ENCODE assay signal across 14 cellular contexts in the genomic region with DNA sequence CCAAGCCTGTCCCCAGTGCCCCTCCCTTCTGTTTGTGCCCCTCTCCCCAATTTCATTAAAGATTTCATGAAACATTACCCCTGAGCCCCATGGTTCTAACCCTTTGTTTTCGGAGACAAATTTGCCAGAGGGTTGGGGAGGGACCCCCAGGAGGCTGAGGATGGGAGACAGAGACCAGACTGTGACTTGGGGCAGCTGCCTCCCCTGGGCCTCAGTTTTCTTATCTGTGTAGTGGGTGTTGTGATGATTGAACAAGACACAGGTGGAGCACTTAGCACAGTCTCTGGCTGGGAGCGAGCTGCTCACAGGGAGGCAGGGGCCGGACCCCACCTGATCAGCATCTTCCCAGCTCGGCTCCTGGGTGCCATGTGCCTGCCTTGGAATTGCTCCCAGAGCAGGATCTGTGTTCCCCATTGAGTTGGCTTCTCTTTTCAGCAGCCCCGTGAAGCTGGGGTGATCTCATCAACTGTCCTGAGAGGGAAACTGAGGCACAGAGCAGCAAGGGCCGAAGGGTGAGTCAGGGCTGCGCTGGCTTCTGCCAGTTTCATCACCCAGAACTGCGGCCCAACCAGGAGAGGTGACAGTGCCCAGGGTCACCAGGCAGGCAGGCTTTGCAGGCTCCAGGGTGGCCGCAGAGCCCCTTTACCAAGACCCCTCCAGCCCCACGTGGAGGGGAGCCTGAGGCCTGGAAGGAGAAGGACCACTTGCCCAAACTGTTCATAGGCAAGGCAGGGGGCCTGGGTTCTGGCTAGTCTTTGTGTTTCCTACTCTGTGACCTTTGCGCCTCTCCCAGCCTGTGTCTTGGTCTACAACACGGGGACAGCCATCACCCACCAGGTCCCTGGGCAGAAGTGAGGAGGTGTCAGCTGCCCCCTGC. TPM values are rescaled to one million over a fixed set of nuclear protein-coding genes. Genes with fewer than 3 reads are reported as not detected.
A peak's percentile ranks its signal among the peaks of the same experiment; 100 is the strongest.
DNase-seq lines count a peak whose midpoint lies in the region; ATAC-seq, FAIRE-seq and TF ChIP-seq lines count a peak whose summit lies in the region.
"Had no signal": no experiment of that assay in that cellular context is flagged by ENCODE, and none has a peak within 500 bp of the region (broad histone marks: within the 10 kb centered on the region; RNA-seq: fewer than 3 reads in every experiment).

No MANE protein-coding gene starts in this region.

- H3K4me3 Mint-ChIP-seq in CD14-positive monocyte = no peak overlapping the region
- H3K4me3 Mint-ChIP-seq in CD8-positive, alpha-beta memory T cell = no peak overlapping the region
- H3K4me3 Mint-ChIP-seq in naive thymus-derived CD4-positive, alpha-beta T cell = peak overlapping the region in 1 of 10 donors; percentile 19

- no peak for TF ChIP-seq RAD21 in GM12878 (IDR thresholded peaks at IDR 0.05; ENCODE audit: insufficient read depth, low read depth, low read length)

- DNase-seq in CD14-positive monocyte (ENCODE audit: low spot score) (no peak), GM12878 (ENCODE audit: low read depth, low spot score) (no peak), MM.1S (no peak), SIG-M5 (lab: John Stamatoyannopoulos, UW) (no peak), glomerular visceral epithelial cell (ENCODE audit: extremely low spot score) (no peak)
- no peak for DNase-seq in CD8-positive, alpha-beta memory T cell
- DNase-seq in naive thymus-derived CD4-positive, alpha-beta T cell = no peak
- DNase-seq: KG1; NCI-H1092 treated with DMSO at 0.1 percent for 48 hours; NCI-H1694; NCI-H2107; NK-92 treated with Interleukin-12 subunit alpha and Interleukin-12 subunit beta, amount 100 ng/mL, for 24 hours had no signal

- no peak for FAIRE-seq in GM12878 (lab: Jason Lieb, UNC)

- ATAC-seq in GM12878 = no peak
- ATAC-seq in naive thymus-derived CD4-positive, alpha-beta T cell = no peak

- H3K27me3 Mint-ChIP-seq in CD14-positive monocyte (ENCODE audit: low read depth in 3 of 3) = peaks cover 0 to 3% (median 0%) of the 10 kb centered on the region in 3 donors
- H3K27me3 Mint-ChIP-seq in CD8-positive, alpha-beta memory T cell = no peaks in the 10 kb centered on the region
- no peaks in the 10 kb centered on the region for H3K27me3 Mint-ChIP-seq in naive thymus-derived CD4-positive, alpha-beta T cell

- H3K79me2 ChIP-seq in GM12878 (ENCODE audit: control insufficient read depth, insufficient read depth, low read length) = peaks cover 8% of the 10 kb centered on the region
- peaks cover 19% of the 10 kb centered on the region for H3K79me2 ChIP-seq in MM.1S (ENCODE audit: low read length)

- 89% methylated on average over 12 of the region's 12 CpGs for WGBS in GM12878 (ENCODE audit: insufficient coverage, insufficient replicate concordance, low lambda C conversion rate, missing lambda C conversion rate)

- POLR2A ChIA-PET in CD8-positive, alpha-beta memory T cell (lab: Charles Lee) = interaction anchor here (0.8 kb wide), 1 partner anchor 16 kb away, joined by 4 read pairs; no protein-coding TSS in a partner anchor
- POLR2A ChIA-PET in GM12878 (lab: Charles Lee) = no interaction called here
- POLR2A ChIA-PET in naive thymus-derived CD4-positive, alpha-beta T cell (lab: Charles Lee) = interaction anchor here (14.1 kb wide), 1 partner anchor 15 kb away, joined by 187 read pairs; a partner anchor contains a TSS

- no peak overlapping the region for H2AFZ ChIP-seq in GM12878 (ENCODE audit: control insufficient read depth, low read depth, low read length)
- no peak overlapping the region for H2AFZ ChIP-seq in MM.1S (ENCODE audit: low read length)
- H2AFZ ChIP-seq: GM23248 had no signal

- no peak; the same call in 1 of the 2 replicates for TF ChIP-seq POLR2A in GM12878 (IDR thresholded peaks at IDR 0.05; ENCODE audit: low read depth, low read length)

- no peaks in the 10 kb centered on the region for H3K9me3 ChIP-seq in CD8-positive, alpha-beta memory T cell (ENCODE audit: low read length)
- H3K9me3 ChIP-seq in GM12878 (replicated peaks; ENCODE audit: control insufficient read depth, insufficient read depth, low read length) (no peaks in the 10 kb centered on the region), MM.1S (replicated peaks; ENCODE audit: insufficient read depth, low read length) (no peaks in the 10 kb centered on the region)
- no peaks in the 10 kb centered on the region for H3K9me3 ChIP-seq in naive thymus-derived CD4-positive, alpha-beta T cell (ENCODE audit: control insufficient read depth in 2 of 3, low read length in 3 of 3)
- H3K9me3 ChIP-seq: BLaER1 had no signal

- H4K20me1 ChIP-seq in GM12878 (ENCODE audit: control insufficient read depth, insufficient read depth) (no peaks in the 10 kb centered on the region; the same call in none of the 2 replicates), MM.1S (ENCODE audit: insufficient read depth, low read length) (no peaks in the 10 kb centered on the region)

- intact Hi-C loops in CD14-positive monocyte (cut with micrococcal nuclease) = no loop called here
- intact Hi-C loops in GM12878 (cut with micrococcal nuclease; ENCODE audit: unreplicated experiment) = no loop called here
- intact Hi-C loops in naive thymus-derived CD4-positive, alpha-beta T cell (cut with micrococcal nuclease) = no loop called here

- no peaks in the 10 kb centered on the region for H3K9me2 ChIP-seq in MM.1S (replicated peaks; ENCODE audit: insufficient read depth, low read length)

- RAD21 ChIA-PET in GM12878 (lab: Charles Lee; ENCODE audit: unreplicated experiment) = no interaction called here

- no peak for TF ChIP-seq EP300 in GM12878 (IDR thresholded peaks at IDR 0.05; ENCODE audit: borderline replicate concordance in 1 of 2, control insufficient read depth in 1 of 2, low read depth in 2 of 2, low read length in 2 of 2)

- H3K36me3 ChIP-seq in CD8-positive, alpha-beta memory T cell (ENCODE audit: insufficient read depth, low read length) = peaks cover 57% of the 10 kb centered on the region
- H3K36me3 ChIP-seq in GM12878 (ENCODE audit: control insufficient read depth in 2 of 2, insufficient read depth in 2 of 2, low read length in 1 of 2) (peaks cover 12 to 45% of the 10 kb centered on the region in 2 experiments), MM.1S (replicated peaks; ENCODE audit: insufficient read depth, low read length) (no peaks in the 10 kb centered on the region; the same call in 1 of the 2 replicates)
- H3K36me3 ChIP-seq in naive thymus-derived CD4-positive, alpha-beta T cell (ENCODE audit: control insufficient read depth in 2 of 3, insufficient read depth in 3 of 3, low read length in 3 of 3) = peaks cover 0 to 94% (median 36%) of the 10 kb centered on the region in 3 experiments

- H3K9me3 Mint-ChIP-seq in CD14-positive monocyte = peaks cover 0 to 4% (median 0%) of the 10 kb centered on the region in 7 donors
- H3K9me3 Mint-ChIP-seq in CD8-positive, alpha-beta memory T cell = no peaks in the 10 kb centered on the region
- H3K9me3 Mint-ChIP-seq in naive thymus-derived CD4-positive, alpha-beta T cell = no peaks in the 10 kb centered on the region

- CTCF ChIA-PET in CD8-positive, alpha-beta memory T cell (lab: Charles Lee) = interaction anchor here (1.6 kb wide), 1 partner anchor 14 kb away, joined by 5 read pairs; no protein-coding TSS in a partner anchor
- CTCF ChIA-PET in GM12878 (lab: Yijun Ruan, JAX) = interaction anchor here (0.9 kb wide), 1 partner anchor 15 kb away, joined by 3 read pairs; no protein-coding TSS in a partner anchor
- CTCF ChIA-PET in naive thymus-derived CD4-positive, alpha-beta T cell (lab: Charles Lee) = no interaction called here

- no peaks in the 10 kb centered on the region for H3K27me3 ChIP-seq in CD8-positive, alpha-beta memory T cell (ENCODE audit: insufficient read depth, low read length, poor library complexity, severe bottlenecking)
- H3K27me3 ChIP-seq in GM12878 (replicated peaks in 1 of 2; ENCODE audit: control insufficient read depth in 2 of 2, insufficient read depth in 2 of 2, low read length in 1 of 2) (no peaks in the 10 kb centered on the region), MM.1S (replicated peaks; ENCODE audit: insufficient read depth, low read length) (no peaks in the 10 kb centered on the region)
- H3K27me3 ChIP-seq in naive thymus-derived CD4-positive, alpha-beta T cell (ENCODE audit: control insufficient read depth in 2 of 2, insufficient read depth in 2 of 2, low read length in 2 of 2) = no peaks in the 10 kb centered on the region
- H3K27me3 ChIP-seq: BLaER1 had no signal

- H3F3A ChIP-seq in MM.1S (ENCODE audit: insufficient read depth, low read length) = peaks cover 11% of the 10 kb centered on the region

- H3K4me1 Mint-ChIP-seq in CD14-positive monocyte = peaks cover 5% of the 10 kb centered on the region
- peaks cover 15 to 34% (median 17%) of the 10 kb centered on the region in 3 donors for H3K4me1 Mint-ChIP-seq in CD8-positive, alpha-beta memory T cell
- H3K4me1 Mint-ChIP-seq in naive thymus-derived CD4-positive, alpha-beta T cell = peaks cover 0 to 32% (median 14%) of the 10 kb centered on the region in 7 donors

- no peak overlapping the region for H3K9ac ChIP-seq in GM12878 (ENCODE audit: control insufficient read depth, insufficient read depth, low read length)
- H3K9ac ChIP-seq in MM.1S (ENCODE audit: low read length) = no peak overlapping the region
- H3K9ac ChIP-seq: BLaER1, GM23248 had no signal

- no peak overlapping the region for H3K27ac ChIP-seq in CD8-positive, alpha-beta memory T cell (ENCODE audit: low read depth, low read length)
- no peak overlapping the region for H3K27ac ChIP-seq in GM12878 (ENCODE audit: control insufficient read depth, insufficient read depth)
- peak overlapping the region; percentile 53 for H3K27ac ChIP-seq in naive thymus-derived CD4-positive, alpha-beta T cell (ENCODE audit: low read depth, low read length)
- H3K27ac ChIP-seq in MM.1S (ENCODE audit: low read length) = no peak overlapping the region
- H3K27ac ChIP-seq: BLaER1, GM23248 had no signal

- SMC1A ChIA-PET in GM12878 (lab: Charles Lee; ENCODE audit: uncharacterized antibody, unreplicated experiment) = interaction anchor here (1.6 kb wide), 1 partner anchor 14 kb away, joined by 3 read pairs; no protein-coding TSS in a partner anchor

- H3K4me2 ChIP-seq in GM12878 (ENCODE audit: control insufficient read depth, insufficient read depth) = no peak overlapping the region
- no peak overlapping the region for H3K4me2 ChIP-seq in MM.1S (ENCODE audit: low read depth, low read length)
- H3K4me2 ChIP-seq: BLaER1 had no signal

- peaks cover 70 to 92% of the 10 kb centered on the region in 2 donors for H3K36me3 Mint-ChIP-seq in CD14-positive monocyte
- peaks cover 0 to 89% (median 5%) of the 10 kb centered on the region in 3 donors for H3K36me3 Mint-ChIP-seq in CD8-positive, alpha-beta memory T cell
- H3K36me3 Mint-ChIP-seq in naive thymus-derived CD4-positive, alpha-beta T cell = peaks cover 0 to 19% (median 13%) of the 10 kb centered on the region in 5 donors

- BruUV-seq in GM12878 (replicated peaks; lab: Mats Ljungman, UMichigan) = no TSS peak

- H3K4me3 ChIP-seq in CD8-positive, alpha-beta memory T cell (ENCODE audit: low read length) = no peak overlapping the region
- H3K4me3 ChIP-seq in GM12878 (no peak overlapping the region), MM.1S (ENCODE audit: low read length) (no peak overlapping the region)
- no peak overlapping the region for H3K4me3 ChIP-seq in naive thymus-derived CD4-positive, alpha-beta T cell (ENCODE audit: low read length)
- H3K4me3 ChIP-seq: BLaER1, GM23248 had no signal

- H3K27ac Mint-ChIP-seq in CD14-positive monocyte = peak overlapping the region in 4 of 7 donors; percentile 5 to 52 (median 19)
- peak overlapping the region in 5 of 8 donors; percentile 32 to 62 (median 38) for H3K27ac Mint-ChIP-seq in CD8-positive, alpha-beta memory T cell
- peak overlapping the region in 5 of 9 donors; percentile 19 to 82 (median 47) for H3K27ac Mint-ChIP-seq in naive thymus-derived CD4-positive, alpha-beta T cell

- H3K4me1 ChIP-seq in CD8-positive, alpha-beta memory T cell (ENCODE audit: insufficient read depth, low read length) = peaks cover 20% of the 10 kb centered on the region
- peaks cover 11% of the 10 kb centered on the region for H3K4me1 ChIP-seq in GM12878 (ENCODE audit: control insufficient read depth, insufficient read depth, low read length)
- H3K4me1 ChIP-seq in naive thymus-derived CD4-positive, alpha-beta T cell (ENCODE audit: control insufficient read depth in 2 of 2, insufficient read depth in 2 of 2, low read length in 2 of 2) = peaks cover 15% of the 10 kb centered on the region in 2 donors
- peaks cover 9% of the 10 kb centered on the region for H3K4me1 ChIP-seq in MM.1S (ENCODE audit: low read length)

- TF ChIP-seq CTCF in CD14-positive monocyte (IDR thresholded peaks at IDR 0.05) (no peak), GM12878 (IDR thresholded peaks at IDR 0.05 in 2 of 3, conservative IDR thresholded peaks at IDR 0.05 in 1 of 3; ENCODE audit: control insufficient read depth in 2 of 3, extremely low read depth in 1 of 3, insufficient read depth in 1 of 3, low read depth in 3 of 3, low read length in 3 of 3) (no peak), MM.1S (IDR thresholded peaks at IDR 0.05; ENCODE audit: low read length) (no peak)

- in situ Hi-C loops in GM12878 (cut with MboI) = no loop called here

RNA-seq across cellular contexts. Expression of a gene that starts 6.9 kb away (rescaled TPM):
- polyA plus RNA-seq in CD14-positive monocyte = 10 to 100 TPM; 29.8 to 41.1 TPM
- total RNA-seq in CD8-positive, alpha-beta memory T cell = 100 to 1,000 TPM; 118 to 127 TPM
- 81.7 TPM for polyA plus RNA-seq in CD8-positive, alpha-beta memory T cell
- 31.4 and 47.6 TPM in 2 replicates for total RNA-seq in GM12878 (2013; cell fraction: nucleolus; rRNA removed)
- total RNA-seq in GM12878 (2014; rRNA removed) = 82.7 and 87.4 TPM in 2 replicates
- total RNA-seq in GM12878 (2014; rRNA removed; fragmentation: Illumina TruSeq; extraction: Trizol) = 39.2 and 41.7 TPM in 2 replicates
- total RNA-seq in GM12878 (2021) = 93.8 and 110 TPM in 2 replicates
- 48.7 TPM for polyA plus RNA-seq in GM12878 (2011; ENCODE audit: low read depth)
- polyA plus RNA-seq in GM12878 (2011; rRNA removed) = 39.9 and 68.7 TPM in 2 replicates
- 114 and 137 TPM in 2 replicates for polyA plus RNA-seq in GM12878 (2011; cell fraction: cytosol; rRNA removed)
- 145 and 206 TPM in 2 replicates for polyA plus RNA-seq in GM12878 (2011; cell fraction: nucleus; rRNA removed)
- 105 and 125 TPM in 2 replicates for polyA plus RNA-seq in GM12878 (2012)
- polyA plus RNA-seq in GM12878 (2014; fragmentation: Illumina TruSeq; extraction: Trizol) = 25.2 and 83.2 TPM in 2 replicates
- 10 to 100 TPM in 1 of 2 experiments, 1 to 10 TPM in 1; 5.5 to 17.2 TPM for polyA plus RNA-seq in GM12878 (2014; fragmentation: Nextera tagmentation; extraction: Ambion mirVana)
- 109 and 140 TPM in 2 replicates for polyA plus RNA-seq in GM12878 (2014; rRNA removed)
- 10 to 100 TPM; 51.1 to 58.1 TPM for polyA plus RNA-seq in GM12878 (2016; fragmentation: Nextera tagmentation; extraction: Ambion mirVana)
- polyA minus RNA-seq in GM12878 (2011; rRNA and poly(A)+ RNA removed) = 26.8 and 55.4 TPM in 2 replicates
- polyA minus RNA-seq in GM12878 (2011; cell fraction: cytosol; rRNA and poly(A)+ RNA removed) = 22.6 and 37.9 TPM in 2 replicates
- polyA minus RNA-seq in GM12878 (2011; cell fraction: nucleus; rRNA and poly(A)+ RNA removed) = 18.3 and 35.4 TPM in 2 replicates
- total RNA-seq in naive thymus-derived CD4-positive, alpha-beta T cell = 100 to 1,000 TPM; 176 to 346 (median 212) TPM
- 10 to 100 TPM; 55.5 to 80.7 TPM for polyA plus RNA-seq in naive thymus-derived CD4-positive, alpha-beta T cell

RNA-seq across cellular contexts. Expression of a gene that starts 6.9 kb away (rescaled TPM):
- polyA plus RNA-seq in CD14-positive monocyte (10 to 100 TPM in 1 of 2 donors, 1 to 10 TPM in 1; 5.7 to 10.3 TPM), GM12878 (2011; rRNA removed) (19.4 and 34.0 TPM in 2 replicates), GM12878 (2014; fragmentation: Illumina TruSeq; extraction: Trizol) (26.2 and 28.9 TPM in 2 replicates), GM12878 (2014; fragmentation: Nextera tagmentation; extraction: Ambion mirVana) (1 to 10 TPM; 1.8 to 7.9 TPM), GM12878 (2014; rRNA removed) (143 and 146 TPM in 2 replicates), GM12878 (2016; fragmentation: Nextera tagmentation; extraction: Ambion mirVana) (100 to 1,000 TPM in 1 of 2 experiments, 10 to 100 TPM in 1; 90.3 to 102 TPM)
- 10 to 100 TPM; 68.2 to 70.9 TPM for total RNA-seq in CD8-positive, alpha-beta memory T cell
- polyA plus RNA-seq in CD8-positive, alpha-beta memory T cell = 18.9 TPM
- 7.0 and 8.2 TPM in 2 replicates for total RNA-seq in GM12878 (2013; cell fraction: nucleolus; rRNA removed)
- total RNA-seq in GM12878 (2014; rRNA removed) (48.7 and 66.9 TPM in 2 replicates), GM12878 (2014; rRNA removed; fragmentation: Illumina TruSeq; extraction: Trizol) (9.6 and 10.2 TPM in 2 replicates), GM12878 (2021) (81.9 and 83.5 TPM in 2 replicates)
- 45.1 TPM for polyA plus RNA-seq in GM12878 (2011; ENCODE audit: low read depth)
- 63.0 and 82.8 TPM in 2 replicates for polyA plus RNA-seq in GM12878 (2011; cell fraction: cytosol; rRNA removed)
- 60.4 and 63.6 TPM in 2 replicates for polyA plus RNA-seq in GM12878 (2011; cell fraction: nucleus; rRNA removed)
- polyA plus RNA-seq in GM12878 (2012) = 42.9 and 43.2 TPM in 2 replicates
- polyA minus RNA-seq in GM12878 (2011; rRNA and poly(A)+ RNA removed) = 5.0 and 16.5 TPM in 2 replicates
- 13.9 and 16.9 TPM in 2 replicates for polyA minus RNA-seq in GM12878 (2011; cell fraction: cytosol; rRNA and poly(A)+ RNA removed)
- 7.6 and 8.8 TPM in 2 replicates for polyA minus RNA-seq in GM12878 (2011; cell fraction: nucleus; rRNA and poly(A)+ RNA removed)
- 10 to 100 TPM; 11.3 to 57.2 (median 22.6) TPM for total RNA-seq in naive thymus-derived CD4-positive, alpha-beta T cell
- 10 to 100 TPM; 11.4 to 14.8 TPM for polyA plus RNA-seq in naive thymus-derived CD4-positive, alpha-beta T cell

RNA-seq across cellular contexts. Expression of a gene that starts 16.8 kb away (rescaled TPM):
- polyA plus RNA-seq in CD14-positive monocyte = under 1 TPM; 0.39 to 0.68 TPM
- 10 to 100 TPM; 79.2 to 79.7 TPM for total RNA-seq in CD8-positive, alpha-beta memory T cell
- polyA plus RNA-seq in CD8-positive, alpha-beta memory T cell = 3.2 TPM
- total RNA-seq in GM12878 (2013; cell fraction: nucleolus; rRNA removed) = 17.2 and 18.6 TPM in 2 replicates
- 5.7 and 6.4 TPM in 2 replicates for total RNA-seq in GM12878 (2014; rRNA removed)
- total RNA-seq in GM12878 (2014; rRNA removed; fragmentation: Illumina TruSeq; extraction: Trizol) = 2.5 and 3.5 TPM in 2 replicates
- 66.9 and 77.0 TPM in 2 replicates for total RNA-seq in GM12878 (2021)
- 8.9 TPM for polyA plus RNA-seq in GM12878 (2011; ENCODE audit: low read depth)
- 1.3 and 2.1 TPM in 2 replicates for polyA plus RNA-seq in GM12878 (2011; rRNA removed)
- 5.1 and 5.9 TPM in 2 replicates for polyA plus RNA-seq in GM12878 (2011; cell fraction: cytosol; rRNA removed)
- 21.9 and 33.3 TPM in 2 replicates for polyA plus RNA-seq in GM12878 (2011; cell fraction: nucleus; rRNA removed)
- polyA plus RNA-seq in GM12878 (2012) = 24.6 and 26.6 TPM in 2 replicates
- polyA plus RNA-seq in GM12878 (2014; fragmentation: Illumina TruSeq; extraction: Trizol) = 0.40 and 4.2 TPM in 2 replicates
- under 1 TPM; 0.18 to 0.24 TPM for polyA plus RNA-seq in GM12878 (2014; fragmentation: Nextera tagmentation; extraction: Ambion mirVana)
- 12.2 and 18.5 TPM in 2 replicates for polyA plus RNA-seq in GM12878 (2014; rRNA removed)
- polyA plus RNA-seq in GM12878 (2016; fragmentation: Nextera tagmentation; extraction: Ambion mirVana) = 1 to 10 TPM; 7.1 to 9.3 TPM
- 1.0 and 4.3 TPM in 2 replicates for polyA minus RNA-seq in GM12878 (2011; rRNA and poly(A)+ RNA removed)
- polyA minus RNA-seq in GM12878 (2011; cell fraction: cytosol; rRNA and poly(A)+ RNA removed) = 4.6 and 5.6 TPM in 2 replicates
- polyA minus RNA-seq in GM12878 (2011; cell fraction: nucleus; rRNA and poly(A)+ RNA removed) = 2.2 and 3.4 TPM in 2 replicates
- 10 to 100 TPM; 35.0 to 74.9 (median 48.8) TPM for total RNA-seq in naive thymus-derived CD4-positive, alpha-beta T cell
- polyA plus RNA-seq in naive thymus-derived CD4-positive, alpha-beta T cell = 1 to 10 TPM; 1.4 to 3.7 TPM

RNA-seq across cellular contexts. Expression of a gene that starts 18.3 kb away (rescaled TPM):
- polyA plus RNA-seq in CD14-positive monocyte (10 to 100 TPM; 60.1 to 74.3 TPM), GM12878 (2011; rRNA removed) (357 and 667 TPM in 2 replicates), GM12878 (2014; fragmentation: Illumina TruSeq; extraction: Trizol) (179 and 527 TPM in 2 replicates), GM12878 (2014; fragmentation: Nextera tagmentation; extraction: Ambion mirVana) (10 to 100 TPM; 19.9 to 50.5 TPM), GM12878 (2014; rRNA removed) (643 and 678 TPM in 2 replicates), GM12878 (2016; fragmentation: Nextera tagmentation; extraction: Ambion mirVana) (100 to 1,000 TPM; 441 to 447 TPM)
- 100 to 1,000 TPM; 529 to 537 TPM for total RNA-seq in CD8-positive, alpha-beta memory T cell
- 135 TPM for polyA plus RNA-seq in CD8-positive, alpha-beta memory T cell
- total RNA-seq in GM12878 (2013; cell fraction: nucleolus; rRNA removed) = 251 and 266 TPM in 2 replicates
- total RNA-seq in GM12878 (2014; rRNA removed) (589 and 611 TPM in 2 replicates), GM12878 (2014; rRNA removed; fragmentation: Illumina TruSeq; extraction: Trizol) (343 and 363 TPM in 2 replicates), GM12878 (2021) (432 and 437 TPM in 2 replicates)
- 189 TPM for polyA plus RNA-seq in GM12878 (2011; ENCODE audit: low read depth)
- 947 and 1,287 TPM in 2 replicates for polyA plus RNA-seq in GM12878 (2011; cell fraction: cytosol; rRNA removed)
- polyA plus RNA-seq in GM12878 (2011; cell fraction: nucleus; rRNA removed) = 955 and 1,091 TPM in 2 replicates
- 311 and 317 TPM in 2 replicates for polyA plus RNA-seq in GM12878 (2012)
- polyA minus RNA-seq in GM12878 (2011; rRNA and poly(A)+ RNA removed) = 734 and 867 TPM in 2 replicates
- 172 and 191 TPM in 2 replicates for polyA minus RNA-seq in GM12878 (2011; cell fraction: cytosol; rRNA and poly(A)+ RNA removed)
- polyA minus RNA-seq in GM12878 (2011; cell fraction: nucleus; rRNA and poly(A)+ RNA removed) = 196 and 303 TPM in 2 replicates
- total RNA-seq in naive thymus-derived CD4-positive, alpha-beta T cell = 100 to 1,000 TPM in 1 of 5 experiments, 10 to 100 TPM in 4; 73.1 to 169 (median 95.3) TPM
- polyA plus RNA-seq in naive thymus-derived CD4-positive, alpha-beta T cell = 100 to 1,000 TPM; 126 to 145 TPM

RNA-seq across cellular contexts. Expression of a gene that starts 18.9 kb away (rescaled TPM):
- polyA plus RNA-seq in CD14-positive monocyte (10 to 100 TPM; 80.0 to 91.7 TPM), GM12878 (2011; rRNA removed) (2.3 and 4.1 TPM in 2 replicates), GM12878 (2014; fragmentation: Illumina TruSeq; extraction: Trizol) (1.1 TPM in 1 of 2 replicates, not detected in the other), GM12878 (2014; fragmentation: Nextera tagmentation; extraction: Ambion mirVana) (under 1 TPM; 0.24 to 0.29 TPM), GM12878 (2014; rRNA removed) (4.0 and 5.8 TPM in 2 replicates), GM12878 (2016; fragmentation: Nextera tagmentation; extraction: Ambion mirVana) (1 to 10 TPM; 1.9 to 2.2 TPM)
- 1 to 10 TPM; 5.3 to 5.8 TPM for total RNA-seq in CD8-positive, alpha-beta memory T cell
- 16.0 TPM for polyA plus RNA-seq in CD8-positive, alpha-beta memory T cell
- total RNA-seq in GM12878 (2013; cell fraction: nucleolus; rRNA removed) = 0.91 TPM in 1 of 2 replicates, not detected in the other
- total RNA-seq in GM12878 (2014; rRNA removed) (1.0 and 1.8 TPM in 2 replicates), GM12878 (2014; rRNA removed; fragmentation: Illumina TruSeq; extraction: Trizol) (1.1 TPM in 2 replicates), GM12878 (2021) (1.3 and 1.8 TPM in 2 replicates)
- polyA plus RNA-seq in GM12878 (2011; ENCODE audit: low read depth) = 3.2 TPM
- polyA plus RNA-seq in GM12878 (2011; cell fraction: cytosol; rRNA removed) = 7.4 and 9.2 TPM in 2 replicates
- 5.0 and 5.9 TPM in 2 replicates for polyA plus RNA-seq in GM12878 (2011; cell fraction: nucleus; rRNA removed)
- 7.4 and 8.5 TPM in 2 replicates for polyA plus RNA-seq in GM12878 (2012)
- 0.95 and 3.3 TPM in 2 replicates for polyA minus RNA-seq in GM12878 (2011; rRNA and poly(A)+ RNA removed)
- polyA minus RNA-seq in GM12878 (2011; cell fraction: cytosol; rRNA and poly(A)+ RNA removed) = 2.4 and 2.6 TPM in 2 replicates
- polyA minus RNA-seq in GM12878 (2011; cell fraction: nucleus; rRNA and poly(A)+ RNA removed) = 0.60 and 0.67 TPM in 2 replicates
- 10 to 100 TPM; 11.0 to 18.6 (median 13.8) TPM for total RNA-seq in naive thymus-derived CD4-positive, alpha-beta T cell
- polyA plus RNA-seq in naive thymus-derived CD4-positive, alpha-beta T cell = 10 to 100 TPM; 31.8 to 37.0 TPM
